ENCODE assay signal across 1 cellular context in genomic region chr5:71600783-71601182, GRCh38.
TF ChIP-seq lines count a peak whose summit lies in the region.

No MANE protein-coding gene starts in this region.

TF ChIP-seq in A549, 52 proteins besides CTCF, POLR2A, EP300 and RAD21 (continued from another document):
- TF ChIP-seq ELK1 (IDR thresholded peaks at IDR 0.05; ENCODE audit: low read depth, low read length) = no peak
- no peak for TF ChIP-seq PHF8 (IDR thresholded peaks at IDR 0.05; ENCODE audit: borderline replicate concordance, low read depth)
- TF ChIP-seq SREBF2 (IDR thresholded peaks at IDR 0.05) = no peak
- TF ChIP-seq ZSCAN20 (CRISPR knock-in tag; IDR thresholded peaks at IDR 0.05) = no peak
- TF ChIP-seq CBX8 (IDR thresholded peaks at IDR 0.05) = no peak
- TF ChIP-seq REST (IDR thresholded peaks at IDR 0.05) = no peak
- TF ChIP-seq MAZ (IDR thresholded peaks at IDR 0.05; ENCODE audit: borderline replicate concordance, low read depth, low read length) = no peak
- TF ChIP-seq CHD4 (IDR thresholded peaks at IDR 0.05; ENCODE audit: borderline replicate concordance) = no peak
